ENCODE assay signal across 7 cellular contexts in the genomic region with DNA sequence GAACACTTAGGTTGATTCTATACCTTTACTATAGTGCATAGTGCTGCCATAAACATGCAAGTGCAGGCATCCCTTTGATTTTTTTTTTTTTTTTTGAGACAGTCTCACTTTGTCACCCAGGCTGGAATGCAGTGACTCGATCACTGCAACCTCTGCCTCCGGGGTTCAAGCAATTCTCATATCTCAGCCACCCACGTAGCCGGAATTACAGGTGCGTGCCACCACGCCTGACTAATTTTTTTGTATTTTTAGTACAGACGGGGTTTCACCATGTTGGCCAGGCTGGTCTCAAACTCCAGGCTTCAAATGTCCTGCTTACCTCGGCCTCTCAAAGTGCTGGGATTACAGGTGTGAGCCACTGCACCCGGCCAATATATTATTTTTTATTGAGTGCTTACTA.
DNase-seq lines count a peak whose midpoint lies in the region; ATAC-seq and TF ChIP-seq lines count a peak whose summit lies in the region.
"Not testable (repeated sequence)": the region's sequence is repeated elsewhere in the genome, so short reads cannot be mapped to it uniquely, and the experiment has no call there.

No MANE protein-coding gene starts in this region.

- ATAC-seq in GM18502 (IDR thresholded peaks at IDR 0.05; ENCODE audit: poor library complexity, unreplicated experiment) (peak; percentile 31), GM21447 (IDR thresholded peaks at IDR 0.05; ENCODE audit: unreplicated experiment) (peak; percentile 47), HG02798 (IDR thresholded peaks at IDR 0.05; ENCODE audit: poor library complexity, unreplicated experiment) (peak; percentile 36), HG03432 (IDR thresholded peaks at IDR 0.05; ENCODE audit: unreplicated experiment) (peak; percentile 39)

- not testable (repeated sequence) for TF ChIP-seq CTCF in GM12864 (IDR thresholded peaks at IDR 0.05; ENCODE audit: low read depth, low read length, missing control alignments)

- peak; percentile 43 for DNase-seq in GM12864 (ENCODE audit: low read depth)
- peak; percentile 41 for DNase-seq in RPMI7951 (ENCODE audit: low read depth)
- DNase-seq in kidney tubule cell (ENCODE audit: low spot score) = peak; percentile 83

- not testable (repeated sequence) for H3K4me3 ChIP-seq in GM12864 (ENCODE audit: low read depth, low read length)
